Comparison of ENCODE assay signal across 8 cellular contexts in the genomic region with DNA sequence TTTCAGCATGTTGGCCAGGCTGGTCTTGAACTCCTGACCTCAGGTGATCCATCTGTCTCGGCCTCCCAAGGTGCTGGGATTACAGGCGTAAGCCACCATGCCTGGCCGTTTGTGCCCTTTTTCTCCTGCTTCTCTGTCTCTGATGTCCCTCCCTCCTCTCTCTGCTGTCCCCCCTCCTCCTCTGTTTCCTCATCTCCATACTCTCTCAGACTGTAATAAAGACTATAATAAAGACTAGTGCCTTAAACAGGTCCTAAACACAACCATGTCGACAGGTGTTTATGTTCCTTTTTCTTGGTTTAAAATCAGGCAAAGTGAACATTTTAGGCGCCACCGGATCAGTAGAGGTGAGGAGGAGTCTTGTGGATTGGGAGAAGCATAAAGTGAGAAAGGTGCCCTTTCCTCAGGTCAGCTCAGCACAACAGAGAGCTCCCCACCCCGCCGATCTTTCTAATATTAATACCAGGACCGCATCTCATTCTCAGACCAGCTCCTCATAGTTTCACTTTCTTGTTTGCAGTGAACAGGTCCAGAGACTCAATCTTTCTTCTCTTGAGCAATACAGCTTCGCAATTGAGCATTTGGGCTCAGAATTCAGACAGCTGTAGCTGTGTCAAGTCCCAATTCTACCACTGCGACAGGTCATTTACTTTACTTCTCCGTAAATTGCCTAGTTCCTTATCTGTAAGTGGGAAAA. TPM values are rescaled to one million over a fixed set of nuclear protein-coding genes. Genes with fewer than 3 reads are reported as not detected.
A peak's percentile ranks its signal among the peaks of the same experiment; 100 is the strongest.
DNase-seq lines count a peak whose midpoint lies in the region; ATAC-seq and TF ChIP-seq lines count a peak whose summit lies in the region.

No MANE protein-coding gene starts in this region.

- peak; percentile 95 for ATAC-seq in GM21528 (IDR thresholded peaks at IDR 0.05; ENCODE audit: low FRiP score, unreplicated experiment)

- WGBS in prostate gland: 75% methylated on average over 12 of the region's 12 CpGs

- TF ChIP-seq POLR2A in prostate gland (IDR thresholded peaks at IDR 0.05): no peak

- H3K27me3 ChIP-seq in prostate gland (replicated peaks; ENCODE audit: insufficient read depth): no peaks in the 10 kb centered on the region

- TF ChIP-seq CTCF in GM12865 (IDR thresholded peaks at IDR 0.05; ENCODE audit: insufficient read depth, low read depth, low read length, missing control alignments) (no peak), prostate gland (IDR thresholded peaks at IDR 0.05) (no peak)

- DNase-seq in GM12865 (ENCODE audit: low read depth) (peak; percentile 57), HPDE6-E6E7 (ENCODE audit: extremely low spot score) (peak; percentile 25), fibroblast of peridontal ligament (ENCODE audit: extremely low read depth) (peak; percentile 23), KBM-7 (no peak), COLO668 (lab: John Stamatoyannopoulos, UW; ENCODE audit: unreplicated experiment) (no peak), prostate gland (ENCODE audit: low spot score) (no peak), NCI-H1436 treated with DMSO at 0.1 percent for 48 hours (lab: John Stamatoyannopoulos, UW) (no peak)

- no peak overlapping the region for H3K27ac ChIP-seq in prostate gland

- H3K4me1 ChIP-seq in prostate gland (replicated peaks): no peaks in the 10 kb centered on the region

- intact Hi-C loops in prostate gland (cut with DNase I): no loop called here

- H3K36me3 ChIP-seq in prostate gland: no peaks in the 10 kb centered on the region

- H3K9me3 ChIP-seq in prostate gland: no peaks in the 10 kb centered on the region

- H3K4me3 ChIP-seq in GM12865 (ENCODE audit: low read depth, low read length) (peak overlapping the region; percentile 0; the same call in 1 of the 2 replicates), prostate gland (no peak overlapping the region)

- in situ Hi-C loops in KBM-7 (cut with MboI; ENCODE audit: low pct_unique_long_range_greater_than_20kb, low sequenced_read_pairs): no loop called here

RNA-seq across cellular contexts. Expression of a gene that starts 23.7 kb away (rescaled TPM):
- 10 to 100 TPM; 27.6 to 33.1 TPM for total RNA-seq in prostate gland

RNA-seq across cellular contexts. Expression of a gene that starts 24.4 kb away (rescaled TPM):
- 1 to 10 TPM; 4.2 to 7.8 TPM for total RNA-seq in prostate gland

Comparison
In these comparisons a context has a peak if more than half of its experiments do, and no peak if none do; other contexts are left out.
1. DNase-seq: peak in GM12865 (single experiment), HPDE6-E6E7 (single experiment) and fibroblast of peridontal ligament (single experiment); none in KBM-7 (single experiment), COLO668 (single experiment), prostate gland (single experiment) and NCI-H1436 treated with DMSO at 0.1 percent for 48 hours (single experiment).